ENCODE assay signal across 13 cellular contexts in genomic region chr20:57462781-57463180, GRCh38.
A peak's percentile ranks its signal among the peaks of the same experiment; 100 is the strongest.
DNase-seq lines count a peak whose midpoint lies in the region; ATAC-seq and TF ChIP-seq lines count a peak whose summit lies in the region.
"Had no signal": no experiment of that assay in that cellular context is flagged by ENCODE, and none has a peak within 500 bp of the region (broad histone marks: within the 10 kb centered on the region; RNA-seq: fewer than 3 reads in every experiment).

No MANE protein-coding gene starts in this region.

- H4K20me1 ChIP-seq in BLaER1: no peaks in the 10 kb centered on the region

- no peak overlapping the region for H3K18ac ChIP-seq in trophoblast cell (ENCODE audit: low read length)

- peak overlapping the region; percentile 55 for H3K27ac Mint-ChIP-seq in central memory CD8-positive, alpha-beta T cell (ENCODE audit: low read depth)
- H3K27ac Mint-ChIP-seq: B cell; CD4-positive, alpha-beta T cell had no signal

- peak overlapping the region; percentile 25 for H2BK12ac ChIP-seq in trophoblast cell (ENCODE audit: low read length)

- WGBS in trophoblast cell (ENCODE audit: extremely low coverage, insufficient coverage, insufficient read length): no CpG with 5 or more reads among the region's 8 CpGs

- H3K14ac ChIP-seq in trophoblast cell (ENCODE audit: low read length): no peak overlapping the region

- H3K9ac ChIP-seq in BLaER1: no peak overlapping the region
- H3K9ac ChIP-seq in trophoblast cell (ENCODE audit: low read length): no peak overlapping the region
- H3K9ac ChIP-seq: GM23248 had no signal

- H3K4me3 ChIP-seq in BLaER1: no peak overlapping the region
- no peak overlapping the region for H3K4me3 ChIP-seq in HL-60 (replicated peaks; ENCODE audit: insufficient read depth, low read length)
- H3K4me3 ChIP-seq in trophoblast cell (ENCODE audit: low read depth, low read length): no peak overlapping the region
- H3K4me3 ChIP-seq: GM23248, HAP-1 had no signal

- H4K91ac ChIP-seq in trophoblast cell (ENCODE audit: low read depth, low read length): no peak overlapping the region

- no peak overlapping the region for H3K23ac ChIP-seq in trophoblast cell (ENCODE audit: low read length)

- H3K4me3 Mint-ChIP-seq in central memory CD8-positive, alpha-beta T cell: no peak overlapping the region
- H3K4me3 Mint-ChIP-seq: B cell; CD4-positive, alpha-beta T cell had no signal

- no peak overlapping the region for H4K12ac ChIP-seq in trophoblast cell (ENCODE audit: low read depth, low read length)

- H3K36me3 ChIP-seq in BLaER1 (no peaks in the 10 kb centered on the region), trophoblast cell (ENCODE audit: control insufficient read depth in 1 of 2, insufficient read depth in 2 of 2, low read length in 2 of 2) (no peaks in the 10 kb centered on the region)
- H3K36me3 ChIP-seq: HAP-1 had no signal

- H3K9me3 ChIP-seq in BLaER1 (no peaks in the 10 kb centered on the region), trophoblast cell (ENCODE audit: insufficient read depth, low read depth, low read length) (peaks cover 3% of the 10 kb centered on the region)
- H3K9me3 ChIP-seq: Caco-2, HAP-1 had no signal

- no peak overlapping the region for H4K8ac ChIP-seq in trophoblast cell (ENCODE audit: low read depth, low read length)

- peaks cover 3% of the 10 kb centered on the region for H3K27me3 Mint-ChIP-seq in central memory CD8-positive, alpha-beta T cell
- H3K27me3 Mint-ChIP-seq: CD4-positive, alpha-beta T cell had no signal

- H3K27me3 ChIP-seq in BLaER1 (no peaks in the 10 kb centered on the region), HL-60 (ENCODE audit: insufficient read depth, poor library complexity, severe bottlenecking) (no peaks in the 10 kb centered on the region), trophoblast cell (ENCODE audit: insufficient read depth, low read length) (no peaks in the 10 kb centered on the region)

- H3K9me3 Mint-ChIP-seq in central memory CD8-positive, alpha-beta T cell: no peaks in the 10 kb centered on the region
- H3K9me3 Mint-ChIP-seq: CD4-positive, alpha-beta T cell had no signal

- H3K4me1 ChIP-seq in BLaER1 (peaks cover 66% of the 10 kb centered on the region), trophoblast cell (ENCODE audit: control insufficient read depth in 1 of 2, insufficient read depth in 2 of 2, low read length in 2 of 2) (peaks cover 16 to 22% of the 10 kb centered on the region in 2 experiments)
- H3K4me1 ChIP-seq: Caco-2, HAP-1 had no signal

- DNase-seq in HL-60 (ENCODE audit: low read depth in 1 of 2, low spot score in 1 of 2) (no peak), trophoblast cell (peak in 1 of 2 donors; percentile 70), inferior parietal cortex (ENCODE audit: extremely low spot score) (no peak), mucosa of gallbladder (ENCODE audit: low spot score) (no peak)
- DNase-seq in central memory CD8-positive, alpha-beta T cell (ENCODE audit: low spot score in 2 of 2): no peak
- DNase-seq: Caco-2; CD4-positive, alpha-beta T cell; GM23248 had no signal

- H3K4ac ChIP-seq in trophoblast cell (ENCODE audit: low read depth, low read length): no peak overlapping the region

- no peak overlapping the region for H2BK120ac ChIP-seq in trophoblast cell (ENCODE audit: insufficient read depth, low read length, poor library complexity)

- peaks cover 15% of the 10 kb centered on the region for H3K79me1 ChIP-seq in trophoblast cell (ENCODE audit: low read length)

- no peak overlapping the region for H2BK5ac ChIP-seq in trophoblast cell (ENCODE audit: low read depth, low read length, poor library complexity)

- H3K27ac ChIP-seq in BLaER1 (peak overlapping the region; percentile 74; the same call in 1 of the 2 replicates), HL-60 (replicated peaks) (peak overlapping the region; percentile 64), trophoblast cell (ENCODE audit: low read depth, low read length) (no peak overlapping the region)
- H3K27ac ChIP-seq: C4-2B, GM23248 had no signal

- H2AK5ac ChIP-seq in trophoblast cell (ENCODE audit: low read length): no peak overlapping the region

- TF ChIP-seq CTCF in HL-60 (IDR thresholded peaks at IDR 0.05; ENCODE audit: insufficient read depth, low read length): no peak

- H2AFZ ChIP-seq in trophoblast cell (ENCODE audit: insufficient read depth, low read length, poor library complexity): no peak overlapping the region
- H2AFZ ChIP-seq: GM23248 had no signal

- H3K4me1 Mint-ChIP-seq in central memory CD8-positive, alpha-beta T cell: no peaks in the 10 kb centered on the region

- H3K36me3 Mint-ChIP-seq in central memory CD8-positive, alpha-beta T cell (ENCODE audit: insufficient read depth): no peaks in the 10 kb centered on the region

- H3K79me2 ChIP-seq in trophoblast cell (ENCODE audit: control insufficient read depth, insufficient read depth, low read length, poor library complexity): no peaks in the 10 kb centered on the region

- ATAC-seq in central memory CD8-positive, alpha-beta T cell (replicated peaks; ENCODE audit: extremely low read depth, poor library complexity, severe bottlenecking): no peak
- no peak for ATAC-seq in GM19397 (IDR thresholded peaks at IDR 0.05; ENCODE audit: unreplicated experiment)

- peak overlapping the region; percentile 72 for H3K4me2 ChIP-seq in BLaER1
- H3K4me2 ChIP-seq in trophoblast cell (ENCODE audit: low read length): no peak overlapping the region
